26 cellular contexts compared by ENCODE assay signal in the genomic region with DNA sequence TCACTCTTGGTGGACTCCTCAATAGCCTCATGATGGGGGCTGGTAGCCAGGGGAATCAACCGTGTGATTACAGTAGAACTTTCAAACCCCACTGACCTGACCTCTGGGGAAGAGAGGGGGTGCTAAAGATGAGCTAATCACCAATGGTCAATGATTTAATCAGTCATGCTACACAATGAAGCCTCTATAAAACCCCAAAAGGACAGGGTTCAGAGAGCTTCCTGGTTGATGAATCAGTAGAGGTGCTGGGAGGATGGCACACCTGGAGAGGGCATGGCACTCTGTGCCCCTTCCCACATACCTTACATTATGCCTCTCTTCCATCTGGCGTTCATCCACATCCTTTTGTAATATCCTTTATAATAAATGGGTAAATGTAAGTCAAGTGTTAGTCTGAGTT. TPM values are rescaled to one million over a fixed set of nuclear protein-coding genes. Genes with fewer than 3 reads are reported as not detected.
DNase-seq lines count a peak whose midpoint lies in the region; TF ChIP-seq lines count a peak whose summit lies in the region.
"Had no signal": no experiment of that assay in that cellular context is flagged by ENCODE, and none has a peak within 500 bp of the region (broad histone marks: within the 10 kb centered on the region; RNA-seq: fewer than 3 reads in every experiment).

No MANE protein-coding gene starts in this region.

- POLR2A ChIA-PET in MCF 10A (lab: Yijun Ruan, JAX) = interaction anchor here (0.9 to 4.1 kb wide), 3 partner anchors 9 to 61 kb away, joined by 3 to 17 read pairs (median 3); a partner anchor contains a TSS

- DNase-seq in mammary epithelial cell (peak; percentile 45), MCF 10A (ENCODE audit: unreplicated experiment) (no peak), HT-29 (ENCODE audit: low spot score) (peak; percentile 47), dermis microvascular lymphatic vessel endothelial cell (ENCODE audit: low read depth in 2 of 2) (peak; percentile 51 to 73), type B pancreatic cell (ENCODE audit: extremely low spot score, unreplicated experiment) (no peak), inferior parietal cortex (ENCODE audit: extremely low spot score) (no peak), GM19240 (ENCODE audit: insufficient read length, low spot score) (no peak)
- DNase-seq: C1 segment of cervical spinal cord; CD4-positive, alpha-beta memory T cell; COR-L47; DND-41; GM23248; H7; KBM-7; MG63; NCI-H1694; NCI-H2081; NCI-H2171 treated with DMSO at 0.1 percent for 48 hours; NCI-H524; NCI-H748 treated with DMSO at 0.1 percent for 48 hours; NK-92 treated with Interleukin-12 subunit alpha and Interleukin-12 subunit beta, amount 100 ng/mL, for 24 hours; SIG-M5 had no signal

- no peaks in the 10 kb centered on the region for H4K20me1 ChIP-seq in mammary epithelial cell (ENCODE audit: insufficient read depth, low read length)

- no peak overlapping the region for H3K9ac ChIP-seq in mammary epithelial cell (ENCODE audit: insufficient read depth, low read length)
- H3K9ac ChIP-seq: GM23248 had no signal

- peaks cover 4% of the 10 kb centered on the region for H3K79me2 ChIP-seq in mammary epithelial cell (ENCODE audit: insufficient read depth, low read length)

- peaks cover 22% of the 10 kb centered on the region for H3K4me1 ChIP-seq in mammary epithelial cell (ENCODE audit: insufficient read depth, low read length)
- H3K4me1 ChIP-seq: A549 had no signal

- in situ Hi-C loops in mammary epithelial cell (cut with MboI; ENCODE audit: low sequenced_read_pairs in 2 of 2) = no loop called here

- H3K36me3 Mint-ChIP-seq in MCF 10A (ENCODE audit: insufficient read depth, unreplicated experiment) = no peaks in the 10 kb centered on the region
- H3K36me3 Mint-ChIP-seq in type B pancreatic cell = peaks cover 5% of the 10 kb centered on the region

- no peak overlapping the region for H3K4me2 ChIP-seq in mammary epithelial cell (ENCODE audit: insufficient read depth, low read depth, low read length)
- H3K4me2 ChIP-seq: A549 had no signal

- WGBS in mammary epithelial cell (ENCODE audit: low coverage, missing lambda C conversion rate) = 78% methylated on average over 2 of the region's 2 CpGs

- peaks cover 7% of the 10 kb centered on the region for H3K9me3 Mint-ChIP-seq in MCF 10A (ENCODE audit: unreplicated experiment)
- H3K9me3 Mint-ChIP-seq in type B pancreatic cell = peaks cover 12% of the 10 kb centered on the region
- H3K9me3 Mint-ChIP-seq: T-helper 1 cell treated with Interleukin-12 subunit alpha and Interleukin-12 subunit beta and Interleukin-4 antibody, amounts not matched to agents 30 μg/mL and 1 μg/mL, for 36 hours had no signal

- TF ChIP-seq CTCF in mammary epithelial cell (conservative IDR thresholded peaks at IDR 0.05 in 1 of 2, IDR thresholded peaks at IDR 0.05 in 1 of 2; ENCODE audit: extremely low read depth in 1 of 2, insufficient read depth in 1 of 2, low read depth in 1 of 2, low read length in 2 of 2) (no peak), MCF 10A (IDR thresholded peaks at IDR 0.05; ENCODE audit: unreplicated experiment) (no peak), type B pancreatic cell (conservative IDR thresholded peaks at IDR 0.05) (no peak)

- peaks cover 35% of the 10 kb centered on the region for H3K9me3 ChIP-seq in mammary epithelial cell (replicated peaks; ENCODE audit: insufficient read depth, low read length)
- H3K9me3 ChIP-seq: A549, MG63 had no signal

- BruUV-seq in mammary epithelial cell (replicated peaks; lab: Mats Ljungman, UMichigan) (no TSS peak), MCF 10A (replicated peaks; lab: Mats Ljungman, UMichigan) (no TSS peak)

- no peak overlapping the region for H3K27ac ChIP-seq in mammary epithelial cell (ENCODE audit: insufficient read depth, low read depth, low read length)
- H3K27ac ChIP-seq: A549, GM23248, RWPE1, SK-N-MC had no signal

- no peak overlapping the region for H3K4me3 ChIP-seq in mammary epithelial cell (replicated peaks in 1 of 3; ENCODE audit: insufficient read depth in 1 of 3, low read depth in 2 of 3, low read length in 3 of 3)
- H3K4me3 ChIP-seq: A549, GM23248, MG63, SK-N-MC had no signal

- H3K36me3 ChIP-seq in mammary epithelial cell (ENCODE audit: insufficient read depth, low read length) = no peaks in the 10 kb centered on the region
- H3K36me3 ChIP-seq: MG63 had no signal

- CTCF ChIA-PET in mammary epithelial cell (lab: Charles Lee; ENCODE audit: low non-redundant PET) (no interaction called here), MCF 10A (lab: Yijun Ruan, JAX) (interaction anchor here (0.6 to 4.0 kb wide), 15 partner anchors 8 to 1120 kb away, joined by 3 to 37 read pairs (median 4); no protein-coding TSS in a partner anchor)

- H3K27me3 ChIP-seq in mammary epithelial cell (ENCODE audit: insufficient read depth, low read length) = no peaks in the 10 kb centered on the region
- H3K27me3 ChIP-seq: MG63 had no signal

- H3K27me3 Mint-ChIP-seq in MCF 10A (ENCODE audit: insufficient read depth, unreplicated experiment) (no peaks in the 10 kb centered on the region), type B pancreatic cell (no peaks in the 10 kb centered on the region)

- dilution Hi-C loops in mammary epithelial cell (cut with HindIII; ENCODE audit: low sequenced_read_pairs) = no loop called here

- H3K27ac Mint-ChIP-seq in MCF 10A (ENCODE audit: low read depth, unreplicated experiment) (no peak overlapping the region), type B pancreatic cell (peak overlapping the region; percentile 98)
- H3K27ac Mint-ChIP-seq: CD4-positive, alpha-beta memory T cell; T-helper 1 cell treated with Interleukin-12 subunit alpha and Interleukin-12 subunit beta and Interleukin-4 antibody, amounts not matched to agents 30 μg/mL and 1 μg/mL, for 36 hours had no signal

- H3K4me1 Mint-ChIP-seq in MCF 10A (ENCODE audit: insufficient read depth, unreplicated experiment) (peaks cover 32% of the 10 kb centered on the region), type B pancreatic cell (ENCODE audit: unreplicated experiment) (peaks cover 5% of the 10 kb centered on the region)
- H3K4me1 Mint-ChIP-seq: CD4-positive, alpha-beta memory T cell had no signal

- intact Hi-C loops in mammary epithelial cell (cut with micrococcal nuclease) (no loop called here), MCF 10A (cut with micrococcal nuclease) (no loop called here)

- H2AFZ ChIP-seq in mammary epithelial cell (ENCODE audit: low read depth, low read length) = no peak overlapping the region
- H2AFZ ChIP-seq: GM23248 had no signal

- no peak overlapping the region for H3K4me3 Mint-ChIP-seq in MCF 10A (ENCODE audit: unreplicated experiment)
- no peak overlapping the region for H3K4me3 Mint-ChIP-seq in type B pancreatic cell
- H3K4me3 Mint-ChIP-seq: CD4-positive, alpha-beta memory T cell; T-helper 1 cell treated with Interleukin-12 subunit alpha and Interleukin-12 subunit beta and Interleukin-4 antibody, amounts not matched to agents 30 μg/mL and 1 μg/mL, for 36 hours had no signal

RNA-seq across cellular contexts. Expression of a gene that starts 8.9 kb away (rescaled TPM):
- total RNA-seq in mammary epithelial cell (10 to 100 TPM; 42.0 to 57.8 TPM), MCF 10A (2022) (6.2 and 7.2 TPM in 2 replicates), dermis microvascular lymphatic vessel endothelial cell (27.2 and 35.7 TPM in 2 replicates), type B pancreatic cell (ENCODE audit: low replicate concordance) (8.6 and 14.7 TPM in 2 replicates)
- 13.9 TPM for polyA plus RNA-seq in mammary epithelial cell
- polyA minus RNA-seq in mammary epithelial cell = 94.8 TPM
- 18.0 and 19.9 TPM in 2 replicates for total RNA-seq in HT-29 (2014; rRNA removed; shearing (Covaris generic))
- total RNA-seq: CD4-positive, alpha-beta memory T cell; H7 had no signal
- polyA plus RNA-seq: CD4-positive, alpha-beta memory T cell had no signal

Comparison
In these comparisons a context has a peak if more than half of its experiments do, and no peak if none do; other contexts are left out.
1. DNase-seq: peak in mammary epithelial cell (single experiment), HT-29 (single experiment) and dermis microvascular lymphatic vessel endothelial cell (2 of 2); none in MCF 10A (single experiment), type B pancreatic cell (single experiment), inferior parietal cortex (single experiment) and GM19240 (single experiment).